In the genomic region with DNA sequence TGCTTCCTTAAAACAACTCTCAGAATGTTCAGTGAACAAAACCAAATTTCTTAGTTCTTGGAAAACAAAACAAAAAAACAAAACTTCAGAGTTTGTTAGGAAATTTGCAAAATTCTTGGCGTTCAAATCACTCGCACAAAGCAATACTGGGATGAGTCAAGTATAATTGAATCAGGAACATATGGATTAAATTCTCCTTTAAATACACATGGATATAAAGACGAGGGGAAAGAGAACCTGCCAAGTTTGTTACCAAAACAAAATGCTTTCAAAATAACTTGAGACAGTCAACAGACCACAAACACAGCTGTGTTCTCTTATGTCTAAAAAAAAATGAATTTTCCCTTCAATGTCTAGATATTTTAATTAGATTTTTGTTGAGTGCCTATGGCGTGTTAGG, we compare ENCODE assay signal across 20 cellular contexts.
DNase-seq lines count a peak whose midpoint lies in the region; ATAC-seq and TF ChIP-seq lines count a peak whose summit lies in the region.
"Had no signal": no experiment of that assay in that cellular context is flagged by ENCODE, and none has a peak within 500 bp of the region (broad histone marks: within the 10 kb centered on the region; RNA-seq: fewer than 3 reads in every experiment).

No MANE protein-coding gene starts in this region.

- TF ChIP-seq CTCF in AG09319 (IDR thresholded peaks at IDR 0.05; ENCODE audit: low read depth, low read length) = no peak

- no peak for ATAC-seq in GM18861 (IDR thresholded peaks at IDR 0.05; ENCODE audit: unreplicated experiment)
- ATAC-seq in GM19467 (IDR thresholded peaks at IDR 0.05; ENCODE audit: unreplicated experiment) = no peak
- ATAC-seq in activated CD4-positive, CD25-positive, alpha-beta regulatory T cell treated with anti-CD3 and anti-CD28 coated beads, Interleukin-2, amount 50 U/mL, for 24 hours = no peak
- ATAC-seq: GM12878, GM23338, HepG2 had no signal

- peak; percentile 15 for DNase-seq in AG09319 (ENCODE audit: extremely low read depth, low read depth)
- DNase-seq in GM04504 (ENCODE audit: low read depth) = peak; percentile 12
- DNase-seq in dedifferentiated amniotic fluid mesenchymal stem cell (ENCODE audit: extremely low spot score) = peak; percentile 33
- peak; percentile 78 for DNase-seq in fibroblast of gingiva (ENCODE audit: low read depth)
- no peak for DNase-seq in T-helper 1 cell
- DNase-seq: 8988T; BE2C; CD4-positive, alpha-beta T cell; DMS153; DMS79; GF-D8; HCEC 1CT; HFFc6; KBM-7 had no signal

Comparison
In these comparisons a context has a peak if more than half of its experiments do, and no peak if none do; other contexts are left out.
1. DNase-seq: peak in AG09319 (single experiment), GM04504 (single experiment), dedifferentiated amniotic fluid mesenchymal stem cell (single experiment) and fibroblast of gingiva (single experiment); none in T-helper 1 cell (0 of 5).